20 cellular contexts compared by ENCODE assay signal in genomic region chr9:126119731-126120130, GRCh38.
DNase-seq lines count a peak whose midpoint lies in the region; ATAC-seq and TF ChIP-seq lines count a peak whose summit lies in the region.
"Had no signal": no experiment of that assay in that cellular context is flagged by ENCODE, and none has a peak within 500 bp of the region (broad histone marks: within the 10 kb centered on the region; RNA-seq: fewer than 3 reads in every experiment).

No MANE protein-coding gene starts in this region.

- no peak overlapping the region for H3K4me2 ChIP-seq in mammary epithelial cell (ENCODE audit: insufficient read depth, low read depth, low read length)
- H3K4me2 ChIP-seq: BLaER1 had no signal

- in situ Hi-C loops in GM13976 (cut with MboI; ENCODE audit: low sequenced_read_pairs, unreplicated experiment) (no loop called here), mammary epithelial cell (cut with MboI; ENCODE audit: low sequenced_read_pairs in 2 of 2) (no loop called here)

- H3K4me3 ChIP-seq in mammary epithelial cell (replicated peaks in 1 of 3; ENCODE audit: insufficient read depth in 1 of 3, low read depth in 2 of 3, low read length in 3 of 3): no peak overlapping the region
- H3K4me3 ChIP-seq: BLaER1, GM23248 had no signal

- no peak overlapping the region for H3K4me3 Mint-ChIP-seq in activated CD8-positive, alpha-beta T cell treated with anti-CD3 and anti-CD28 coated beads, Interleukin-2, amount 10 ng/mL, durations not matched to agents 7 days and 5 days
- no peak overlapping the region for H3K4me3 Mint-ChIP-seq in activated CD8-positive, alpha-beta T cell treated with anti-CD3 and anti-CD28 coated beads for 36 hours
- no peak overlapping the region for H3K4me3 Mint-ChIP-seq in osteocyte (ENCODE audit: unreplicated experiment)
- H3K4me3 Mint-ChIP-seq: B cell; CD4-positive, CD25-positive, alpha-beta regulatory T cell; CD8-positive, alpha-beta T cell had no signal

- dilution Hi-C loops in mammary epithelial cell (cut with HindIII; ENCODE audit: low sequenced_read_pairs): no loop called here

- no peak overlapping the region for H3K9ac ChIP-seq in mammary epithelial cell (ENCODE audit: insufficient read depth, low read length)
- H3K9ac ChIP-seq: BLaER1, GM23248 had no signal

- no peaks in the 10 kb centered on the region for H3K9me3 Mint-ChIP-seq in activated CD8-positive, alpha-beta T cell treated with anti-CD3 and anti-CD28 coated beads, Interleukin-2, amount 10 ng/mL, durations not matched to agents 7 days and 5 days (ENCODE audit: insufficient read depth)
- H3K9me3 Mint-ChIP-seq in activated CD8-positive, alpha-beta T cell treated with anti-CD3 and anti-CD28 coated beads for 36 hours: no peaks in the 10 kb centered on the region
- no peaks in the 10 kb centered on the region for H3K9me3 Mint-ChIP-seq in osteocyte (ENCODE audit: unreplicated experiment)
- H3K9me3 Mint-ChIP-seq: CD8-positive, alpha-beta T cell had no signal

- no peaks in the 10 kb centered on the region for H3K9me3 ChIP-seq in mammary epithelial cell (replicated peaks; ENCODE audit: insufficient read depth, low read length)
- H3K9me3 ChIP-seq: BLaER1 had no signal

- POLR2A ChIA-PET in activated CD8-positive, alpha-beta T cell treated with anti-CD3 and anti-CD28 coated beads, Interleukin-2, amount 10 ng/mL, durations not matched to agents 7 days and 5 days (lab: Charles Lee): no interaction called here
- POLR2A ChIA-PET in activated CD8-positive, alpha-beta T cell treated with anti-CD3 and anti-CD28 coated beads for 36 hours (lab: Charles Lee): no interaction called here

- H3K27me3 ChIP-seq in mammary epithelial cell (ENCODE audit: insufficient read depth, low read length) (peaks cover 4% of the 10 kb centered on the region), foreskin keratinocyte (peaks cover 6% of the 10 kb centered on the region)
- H3K27me3 ChIP-seq: BLaER1 had no signal

- no peak overlapping the region for H3K27ac ChIP-seq in mammary epithelial cell (ENCODE audit: insufficient read depth, low read depth, low read length)
- H3K27ac ChIP-seq in foreskin keratinocyte: no peak overlapping the region
- H3K27ac ChIP-seq: 22Rv1, BLaER1, C4-2B, GM23248 had no signal

- H4K20me1 ChIP-seq in mammary epithelial cell (ENCODE audit: insufficient read depth, low read length): no peaks in the 10 kb centered on the region
- H4K20me1 ChIP-seq: BLaER1 had no signal

- TF ChIP-seq CTCF in activated CD8-positive, alpha-beta T cell treated with anti-CD3 and anti-CD28 coated beads for 36 hours (IDR thresholded peaks at IDR 0.05): no peak
- TF ChIP-seq CTCF in GM13976 (IDR thresholded peaks at IDR 0.05; ENCODE audit: borderline replicate concordance, control extremely low read depth, extremely low read depth, insufficient read depth, missing control alignments) (no peak), osteocyte (IDR thresholded peaks at IDR 0.05) (no peak), mammary epithelial cell (conservative IDR thresholded peaks at IDR 0.05 in 1 of 2, IDR thresholded peaks at IDR 0.05 in 1 of 2; ENCODE audit: extremely low read depth in 1 of 2, insufficient read depth in 1 of 2, low read depth in 1 of 2, low read length in 2 of 2) (no peak), foreskin keratinocyte (conservative IDR thresholded peaks at IDR 0.05) (no peak)

- H3K4me1 ChIP-seq in mammary epithelial cell (ENCODE audit: insufficient read depth, low read length) (no peaks in the 10 kb centered on the region), foreskin keratinocyte (no peaks in the 10 kb centered on the region)
- H3K4me1 ChIP-seq: BLaER1 had no signal

- peaks cover 12% of the 10 kb centered on the region for H3K27me3 Mint-ChIP-seq in activated CD8-positive, alpha-beta T cell treated with anti-CD3 and anti-CD28 coated beads, Interleukin-2, amount 10 ng/mL, durations not matched to agents 7 days and 5 days (ENCODE audit: low read depth)
- peaks cover 10% of the 10 kb centered on the region for H3K27me3 Mint-ChIP-seq in activated CD8-positive, alpha-beta T cell treated with anti-CD3 and anti-CD28 coated beads for 36 hours
- H3K27me3 Mint-ChIP-seq in osteocyte (ENCODE audit: unreplicated experiment): peaks cover 39% of the 10 kb centered on the region

- intact Hi-C loops in activated CD8-positive, alpha-beta T cell treated with anti-CD3 and anti-CD28 coated beads for 36 hours (cut with micrococcal nuclease): no loop called here
- intact Hi-C loops in mammary epithelial cell (cut with micrococcal nuclease): no loop called here

- no peaks in the 10 kb centered on the region for H3K36me3 ChIP-seq in mammary epithelial cell (ENCODE audit: insufficient read depth, low read length)

- WGBS in mammary epithelial cell (ENCODE audit: low coverage, missing lambda C conversion rate): 21% methylated on average over 6 of the region's 6 CpGs

- ATAC-seq in activated CD8-positive, alpha-beta T cell treated with anti-CD3 and anti-CD28 coated beads, Interleukin-2, amount 10 ng/mL, durations not matched to agents 7 days and 5 days: no peak
- no peak for ATAC-seq in activated CD8-positive, alpha-beta T cell treated with anti-CD3 and anti-CD28 coated beads for 36 hours
- no peak for ATAC-seq in left lobe of liver
- ATAC-seq in foreskin keratinocyte: no peak
- ATAC-seq: CD8-positive, alpha-beta T cell had no signal

- no peak overlapping the region for H3K27ac Mint-ChIP-seq in activated CD8-positive, alpha-beta T cell treated with anti-CD3 and anti-CD28 coated beads, Interleukin-2, amount 10 ng/mL, durations not matched to agents 7 days and 5 days
- no peak overlapping the region for H3K27ac Mint-ChIP-seq in activated CD8-positive, alpha-beta T cell treated with anti-CD3 and anti-CD28 coated beads for 36 hours
- H3K27ac Mint-ChIP-seq in osteocyte (ENCODE audit: unreplicated experiment): no peak overlapping the region
- H3K27ac Mint-ChIP-seq: B cell; CD4-positive, CD25-positive, alpha-beta regulatory T cell; CD8-positive, alpha-beta T cell had no signal

- no peaks in the 10 kb centered on the region for H3K79me2 ChIP-seq in mammary epithelial cell (ENCODE audit: insufficient read depth, low read length)

- H3K36me3 Mint-ChIP-seq in activated CD8-positive, alpha-beta T cell treated with anti-CD3 and anti-CD28 coated beads, Interleukin-2, amount 10 ng/mL, durations not matched to agents 7 days and 5 days (ENCODE audit: low read depth): no peaks in the 10 kb centered on the region
- no peaks in the 10 kb centered on the region for H3K36me3 Mint-ChIP-seq in activated CD8-positive, alpha-beta T cell treated with anti-CD3 and anti-CD28 coated beads for 36 hours (ENCODE audit: low read depth)
- no peaks in the 10 kb centered on the region for H3K36me3 Mint-ChIP-seq in osteocyte (ENCODE audit: unreplicated experiment)
- H3K36me3 Mint-ChIP-seq: CD4-positive, CD25-positive, alpha-beta regulatory T cell; CD8-positive, alpha-beta T cell had no signal

- CTCF ChIA-PET in activated CD8-positive, alpha-beta T cell treated with anti-CD3 and anti-CD28 coated beads, Interleukin-2, amount 10 ng/mL, durations not matched to agents 7 days and 5 days (lab: Charles Lee): no interaction called here
- CTCF ChIA-PET in activated CD8-positive, alpha-beta T cell treated with anti-CD3 and anti-CD28 coated beads for 36 hours (lab: Charles Lee): no interaction called here
- CTCF ChIA-PET in mammary epithelial cell (lab: Charles Lee; ENCODE audit: low non-redundant PET): no interaction called here

- no peak overlapping the region for H2AFZ ChIP-seq in mammary epithelial cell (ENCODE audit: low read depth, low read length)
- H2AFZ ChIP-seq: GM23248 had no signal

- DNase-seq in activated CD8-positive, alpha-beta T cell treated with anti-CD3 and anti-CD28 coated beads, Interleukin-2, amount 10 ng/mL, durations not matched to agents 7 days and 5 days: peak; percentile 11
- no peak for DNase-seq in activated CD8-positive, alpha-beta T cell treated with anti-CD3 and anti-CD28 coated beads for 36 hours
- DNase-seq in GM13976 (ENCODE audit: low spot score) (peak; percentile 2), left lobe of liver (ENCODE audit: low spot score) (peak; percentile 23), osteocyte (ENCODE audit: extremely low spot score, unreplicated experiment) (peak; percentile 64), mammary epithelial cell (no peak), foreskin keratinocyte (no peak), NCI-H1694 (lab: John Stamatoyannopoulos, UW) (no peak)
- DNase-seq: Caco-2; CD4-positive, CD25-positive, alpha-beta regulatory T cell; DMS153; DND-41; GM23248; H7; HCEC 1CT had no signal

- no TSS peak for BruUV-seq in mammary epithelial cell (replicated peaks; lab: Mats Ljungman, UMichigan)

- H3K4me1 Mint-ChIP-seq in activated CD8-positive, alpha-beta T cell treated with anti-CD3 and anti-CD28 coated beads, Interleukin-2, amount 10 ng/mL, durations not matched to agents 7 days and 5 days (ENCODE audit: low read depth): no peaks in the 10 kb centered on the region
- H3K4me1 Mint-ChIP-seq in activated CD8-positive, alpha-beta T cell treated with anti-CD3 and anti-CD28 coated beads for 36 hours (ENCODE audit: low read depth): no peaks in the 10 kb centered on the region
- H3K4me1 Mint-ChIP-seq in osteocyte (ENCODE audit: unreplicated experiment): no peaks in the 10 kb centered on the region
- H3K4me1 Mint-ChIP-seq: B cell; CD4-positive, CD25-positive, alpha-beta regulatory T cell had no signal

Comparison
In these comparisons a context has a peak if more than half of its experiments do, and no peak if none do; other contexts are left out.
1. DNase-seq: peak in activated CD8-positive, alpha-beta T cell treated with anti-CD3 and anti-CD28 coated beads, Interleukin-2, amount 10 ng/mL, durations not matched to agents 7 days and 5 days (single experiment), GM13976 (single experiment), left lobe of liver (single experiment) and osteocyte (single experiment); none in activated CD8-positive, alpha-beta T cell treated with anti-CD3 and anti-CD28 coated beads for 36 hours (single experiment), mammary epithelial cell (single experiment), foreskin keratinocyte (0 of 2) and NCI-H1694 (single experiment).